In the genomic region with DNA sequence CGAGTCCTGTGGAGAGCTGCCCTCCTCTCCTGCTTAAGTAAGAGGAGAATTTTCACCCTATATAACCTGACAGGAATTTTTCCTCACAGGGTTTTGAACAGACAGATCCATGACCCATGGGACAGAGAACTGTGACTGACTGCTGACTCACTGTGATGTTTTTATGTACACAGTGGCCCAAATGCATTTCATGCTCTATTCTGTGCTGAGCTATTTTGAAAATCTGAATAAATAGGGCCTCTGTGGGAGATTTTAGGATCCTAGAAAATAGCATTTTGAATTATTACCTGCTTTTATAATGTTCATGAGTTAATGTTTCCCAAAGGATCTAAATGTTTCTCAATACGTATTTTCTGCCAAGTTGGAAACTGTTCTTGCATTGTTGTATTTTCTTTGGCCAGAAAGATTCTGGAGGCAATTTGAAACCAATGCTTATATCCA, we compare ENCODE assay signal across 18 cellular contexts.
DNase-seq lines count a peak whose midpoint lies in the region; ATAC-seq, FAIRE-seq and TF ChIP-seq lines count a peak whose summit lies in the region.
"Had no signal": no experiment of that assay in that cellular context is flagged by ENCODE, and none has a peak within 500 bp of the region (broad histone marks: within the 10 kb centered on the region; RNA-seq: fewer than 3 reads in every experiment).

No MANE protein-coding gene starts in this region.

- H3K4me1 ChIP-seq in GM23248 (ENCODE audit: insufficient read depth) (peaks cover 9% of the 10 kb centered on the region; the same call in 1 of the 2 replicates), adipocyte (ENCODE audit: control insufficient read depth, insufficient read depth, low read length) (peaks cover 17% of the 10 kb centered on the region), psoas muscle (no peaks in the 10 kb centered on the region)

- H3K9me3 Mint-ChIP-seq in naive thymus-derived CD8-positive, alpha-beta T cell = peaks cover 0 to 24% (median 6%) of the 10 kb centered on the region in 9 donors

- H3K9me3 ChIP-seq in GM23248 (ENCODE audit: low read depth) = no peaks in the 10 kb centered on the region
- H3K9me3 ChIP-seq in adipocyte (ENCODE audit: control insufficient read depth, low read length) = peaks cover 2% of the 10 kb centered on the region
- no peaks in the 10 kb centered on the region for H3K9me3 ChIP-seq in psoas muscle

- intact Hi-C loops in psoas muscle (cut with DNase I) = no loop called here

- peak in 3 of 4 donors; percentile 51 to 88 (median 79) for ATAC-seq in psoas muscle
- no peak for ATAC-seq in naive thymus-derived CD8-positive, alpha-beta T cell
- no peak for ATAC-seq in HG03108 (IDR thresholded peaks at IDR 0.05; ENCODE audit: unreplicated experiment)
- ATAC-seq: GM12878 had no signal

- no peaks in the 10 kb centered on the region for H4K20me1 ChIP-seq in GM23248 (ENCODE audit: insufficient read depth)

- H3K4me3 Mint-ChIP-seq in naive thymus-derived CD8-positive, alpha-beta T cell = no peak overlapping the region

- H3K9ac ChIP-seq in GM23248 (no peak overlapping the region), adipocyte (ENCODE audit: low read length) (peak overlapping the region; percentile 11)

- POLR2A ChIA-PET in naive thymus-derived CD8-positive, alpha-beta T cell (lab: Charles Lee) = no interaction called here

- no peak overlapping the region for H3K27ac ChIP-seq in GM23248
- H3K27ac ChIP-seq in psoas muscle = no peak overlapping the region
- H3K27ac ChIP-seq: HL-60 had no signal

- in situ Hi-C loops in GM23248 (cut with MboI) = no loop called here

- 12 to 17% methylated on average over 2 of the region's 2 CpGs for WGBS in GM23248 (ENCODE audit: low coverage in 1 of 2, low lambda C conversion rate in 2 of 2, missing lambda C conversion rate in 2 of 2), 2 experiments
- 10 to 26% (median 13%) methylated on average over 2 of the region's 2 CpGs for WGBS in psoas muscle, 3 donors

- H3K4me2 ChIP-seq in GM23248 (ENCODE audit: unreplicated experiment) = peak overlapping the region; percentile 17

- H3K36me3 Mint-ChIP-seq in naive thymus-derived CD8-positive, alpha-beta T cell = no peaks in the 10 kb centered on the region

- H3K9me2 ChIP-seq in GM23248 (ENCODE audit: insufficient read depth) = no peaks in the 10 kb centered on the region

- H3K27me3 Mint-ChIP-seq in naive thymus-derived CD8-positive, alpha-beta T cell = no peaks in the 10 kb centered on the region

- no peak for FAIRE-seq in H54 (lab: Jason Lieb, UNC)
- FAIRE-seq: astrocyte, GM12878 had no signal

- H3K4me1 Mint-ChIP-seq in naive thymus-derived CD8-positive, alpha-beta T cell = no peaks in the 10 kb centered on the region

- no peak for TF ChIP-seq CTCF in psoas muscle (IDR thresholded peaks at IDR 0.05)

- H3K36me3 ChIP-seq in GM23248 (ENCODE audit: low read depth) (no peaks in the 10 kb centered on the region), adipocyte (ENCODE audit: control insufficient read depth, insufficient read depth, low read length, severe bottlenecking) (no peaks in the 10 kb centered on the region), psoas muscle (ENCODE audit: insufficient read depth in 1 of 2, low read depth in 1 of 2) (no peaks in the 10 kb centered on the region)

- DNase-seq in GM23248 = peak; percentile 50
- DNase-seq in adipocyte (ENCODE audit: low read depth) = peak; percentile 55
- peak; percentile 8 for DNase-seq in fibroblast of the conjunctiva (ENCODE audit: low read depth)
- no peak for DNase-seq in psoas muscle
- no peak for DNase-seq in naive thymus-derived CD8-positive, alpha-beta T cell
- DNase-seq in H54 (ENCODE audit: insufficient read length, low spot score) = no peak
- no peak for DNase-seq in NCI-H774 (lab: John Stamatoyannopoulos, UW)
- DNase-seq: activated CD4-positive, alpha-beta T cell treated with anti-CD3 and anti-CD28 coated beads, Interleukin-2, amount 50 U/mL, for 4 hours; activated naive CD4-positive, alpha-beta T cell; activated T-cell treated with anti-CD3 and anti-CD28 coated beads for 4 hours; NCI-H2171; NCI-H82; nucleus accumbens; stimulated activated CD4-positive, alpha-beta T cell treated with anti-CD3 and anti-CD28 coated beads, Interleukin-2, amount 100 ng/mL, for 48 hours had no signal

- H3F3A ChIP-seq in GM23248 (ENCODE audit: insufficient read depth) = no peaks in the 10 kb centered on the region; the same call in 1 of the 2 replicates

- no peak overlapping the region for H3K4me3 ChIP-seq in GM23248
- H3K4me3 ChIP-seq in adipocyte (ENCODE audit: low read length) = no peak overlapping the region
- no peak overlapping the region for H3K4me3 ChIP-seq in psoas muscle
- H3K4me3 ChIP-seq: GM12878 had no signal

- TF ChIP-seq POLR2A in H54 (IDR thresholded peaks at IDR 0.05; ENCODE audit: low read depth, low read length) = no peak

- no peaks in the 10 kb centered on the region for H3K27me3 ChIP-seq in GM23248 (replicated peaks; ENCODE audit: insufficient read depth)
- H3K27me3 ChIP-seq in adipocyte (replicated peaks; ENCODE audit: control insufficient read depth, insufficient read depth, low read length) = no peaks in the 10 kb centered on the region
- H3K27me3 ChIP-seq in psoas muscle (ENCODE audit: insufficient read depth in 3 of 3, low read length in 2 of 3) = no peaks in the 10 kb centered on the region

- H2AFZ ChIP-seq in GM23248 = no peak overlapping the region

- H3K27ac Mint-ChIP-seq in naive thymus-derived CD8-positive, alpha-beta T cell = no peak overlapping the region

- no peaks in the 10 kb centered on the region for H3K79me2 ChIP-seq in GM23248 (ENCODE audit: insufficient read depth)

Comparison
In these comparisons a context has a peak if more than half of its experiments do, and no peak if none do; other contexts are left out.
1. DNase-seq: peak in GM23248 (single experiment), adipocyte (single experiment) and fibroblast of the conjunctiva (single experiment); none in psoas muscle (0 of 2), naive thymus-derived CD8-positive, alpha-beta T cell (0 of 10), H54 (single experiment) and NCI-H774 (single experiment).
2. ATAC-seq: peak in psoas muscle (3 of 4); none in naive thymus-derived CD8-positive, alpha-beta T cell (0 of 2) and HG03108 (single experiment).